Comparison of ENCODE assay signal across 29 cellular contexts in genomic region chr5:54378707-54379106, GRCh38.
"Had no signal": no experiment of that assay in that cellular context is flagged by ENCODE, and none has a peak within 500 bp of the region (broad histone marks: within the 10 kb centered on the region; RNA-seq: fewer than 3 reads in every experiment).

No MANE protein-coding gene starts in this region.

- H3K9me3 ChIP-seq: stomach, suprapubic skin, testis, thoracic aorta, thyroid gland, tibial artery, transverse colon, upper lobe of left lung, upper lobe of right lung, uterus, vagina had no signal

- DNase-seq: stimulated activated CD4-positive, alpha-beta T cell treated with anti-CD3 and anti-CD28 coated beads, Interleukin-2, amount 100 ng/mL, for 48 hours; stimulated activated CD4-positive, alpha-beta T cell treated with anti-CD3 and anti-CD28 coated beads, Interleukin-4, amount 100 ng/mL, for 1 hour; stimulated activated CD4-positive, alpha-beta T cell treated with anti-CD3 and anti-CD28 coated beads, Interleukin-4, amount 100 ng/mL, for 24 hours; stimulated activated CD4-positive, alpha-beta T cell treated with anti-CD3 and anti-CD28 coated beads, Interleukin-4, amount 100 ng/mL, for 4 hours; stimulated activated CD8-positive, alpha-beta memory T cell treated with anti-CD3 and anti-CD28 coated beads, Interleukin-4, amount 100 ng/mL, for 48 hours; stimulated activated naive B cell treated with anti-CD40 and anti-IgM and Interleukin-4, amounts not matched to agents 10 μg/mL and 1 μg/mL and 100 μg/mL, for 72 hours; stimulated activated naive CD4-positive, alpha-beta T cell; stimulated activated naive CD4-positive, alpha-beta T cell treated with Interleukin-2 at 50 U/mL for 16 hours; stimulated activated naive CD8-positive, alpha-beta T cell treated with anti-CD3 and anti-CD28 coated beads, Interleukin-15, amount 100 ng/mL, for 72 hours; stimulated activated naive CD8-positive, alpha-beta T cell treated with anti-CD3 and anti-CD28 coated beads, Interleukin-15, Interleukin-2, amounts not matched to agents 100 U/mL and 50 U/mL, for 24 hours; stomach; substantia nigra; testis; thyroid gland; tibial artery; transverse colon; trophoblast cell; upper lobe of right lung; uterus had no signal

- H3K4me3 Mint-ChIP-seq: stimulated activated effector memory CD8-positive, alpha-beta T cell treated with anti-CD3 and anti-CD28 coated beads, Interleukin-12 subunit alpha, Interleukin-12 subunit beta, amount 100 ng/mL, for 72 hours; stimulated activated memory B cell treated with anti-CD40 and anti-IgM and Interleukin-4, amounts not matched to agents 10 μg/mL and 1 μg/mL and 100 μg/mL, for 72 hours; stimulated activated naive B cell treated with anti-CD40 and anti-IgM and Interleukin-4, amounts not matched to agents 10 μg/mL and 1 μg/mL and 100 μg/mL, for 72 hours; stimulated activated naive CD8-positive, alpha-beta T cell treated with anti-CD3 and anti-CD28 coated beads, Interleukin-15, amount 100 ng/mL, for 72 hours; stimulated activated naive CD8-positive, alpha-beta T cell treated with anti-CD3 and anti-CD28 coated beads, Interleukin-15, Interleukin-2, amounts not matched to agents 100 ng/mL and 50 ng/mL, for 24 hours; type B pancreatic cell had no signal

- H3K27ac Mint-ChIP-seq: stimulated activated effector memory CD8-positive, alpha-beta T cell treated with anti-CD3 and anti-CD28 coated beads, Interleukin-12 subunit alpha, Interleukin-12 subunit beta, amount 100 ng/mL, for 72 hours; stimulated activated memory B cell treated with anti-CD40 and anti-IgM and Interleukin-4, amounts not matched to agents 10 μg/mL and 1 μg/mL and 100 μg/mL, for 72 hours; stimulated activated naive B cell treated with anti-CD40 and anti-IgM and Interleukin-4, amounts not matched to agents 10 μg/mL and 1 μg/mL and 100 μg/mL, for 72 hours; stimulated activated naive CD8-positive, alpha-beta T cell treated with anti-CD3 and anti-CD28 coated beads, Interleukin-15, amount 100 ng/mL, for 72 hours; stimulated activated naive CD8-positive, alpha-beta T cell treated with anti-CD3 and anti-CD28 coated beads, Interleukin-15, Interleukin-2, amounts not matched to agents 100 ng/mL and 50 ng/mL, for 24 hours; type B pancreatic cell had no signal

- H3K27me3 ChIP-seq: stomach, suprapubic skin, testis, thyroid gland, tibial artery, tibial nerve, transverse colon, upper lobe of left lung, upper lobe of right lung, uterus, vagina had no signal

- H3K36me3 Mint-ChIP-seq: stimulated activated effector memory CD8-positive, alpha-beta T cell treated with anti-CD3 and anti-CD28 coated beads, Interleukin-12 subunit alpha, Interleukin-12 subunit beta, amount 100 ng/mL, for 72 hours; stimulated activated memory B cell treated with anti-CD40 and anti-IgM and Interleukin-4, amounts not matched to agents 10 μg/mL and 1 μg/mL and 100 μg/mL, for 72 hours; stimulated activated naive B cell treated with anti-CD40 and anti-IgM and Interleukin-4, amounts not matched to agents 10 μg/mL and 1 μg/mL and 100 μg/mL, for 72 hours; type B pancreatic cell had no signal

- FAIRE-seq: urothelium cell line had no signal

- H3K27ac ChIP-seq: stomach, suprapubic skin, testis, thoracic aorta, thyroid gland, tibial artery, tibial nerve, transverse colon, upper lobe of left lung, upper lobe of right lung, uterus, vagina had no signal

- H3K4me1 ChIP-seq: testis, thyroid gland, tibial artery, upper lobe of left lung, upper lobe of right lung, uterus, vagina had no signal

- H3K4me1 Mint-ChIP-seq: stimulated activated effector memory CD8-positive, alpha-beta T cell treated with anti-CD3 and anti-CD28 coated beads, Interleukin-12 subunit alpha, Interleukin-12 subunit beta, amount 100 ng/mL, for 72 hours; stimulated activated memory B cell treated with anti-CD40 and anti-IgM and Interleukin-4, amounts not matched to agents 10 μg/mL and 1 μg/mL and 100 μg/mL, for 72 hours; stimulated activated naive B cell treated with anti-CD40 and anti-IgM and Interleukin-4, amounts not matched to agents 10 μg/mL and 1 μg/mL and 100 μg/mL, for 72 hours; stimulated activated naive CD8-positive, alpha-beta T cell treated with anti-CD3 and anti-CD28 coated beads, Interleukin-15, amount 100 ng/mL, for 72 hours had no signal

- H3K9me3 Mint-ChIP-seq: stimulated activated effector memory CD8-positive, alpha-beta T cell treated with anti-CD3 and anti-CD28 coated beads, Interleukin-12 subunit alpha, Interleukin-12 subunit beta, amount 100 ng/mL, for 72 hours; stimulated activated naive CD8-positive, alpha-beta T cell treated with anti-CD3 and anti-CD28 coated beads, Interleukin-15, Interleukin-2, amounts not matched to agents 100 ng/mL and 50 ng/mL, for 24 hours had no signal

- H3K36me3 ChIP-seq: stomach, suprapubic skin, thoracic aorta, thyroid gland, tibial artery, tibial nerve, transverse colon, upper lobe of left lung, upper lobe of right lung, uterus, vagina had no signal

- ATAC-seq: stimulated activated effector memory CD8-positive, alpha-beta T cell treated with anti-CD3 and anti-CD28 coated beads, Interleukin-12 subunit alpha, Interleukin-12 subunit beta, amount 100 ng/mL, for 72 hours; stimulated activated memory B cell treated with anti-CD40 and anti-IgM and Interleukin-4, amounts not matched to agents 10 μg/mL and 1 μg/mL and 100 μg/mL, for 72 hours; stimulated activated naive B cell treated with anti-CD40 and anti-IgM and Interleukin-4, amounts not matched to agents 10 μg/mL and 1 μg/mL and 100 μg/mL, for 72 hours; stimulated activated naive CD8-positive, alpha-beta T cell treated with anti-CD3 and anti-CD28 coated beads, Interleukin-15, amount 100 ng/mL, for 72 hours; stimulated activated naive CD8-positive, alpha-beta T cell treated with anti-CD3 and anti-CD28 coated beads, Interleukin-15, Interleukin-2, amounts not matched to agents 100 U/mL and 50 U/mL, for 24 hours; upper lobe of right lung had no signal

- H3K4me3 ChIP-seq: stomach, suprapubic skin, testis, thoracic aorta, thyroid gland, tibial artery, tibial nerve, transverse colon, upper lobe of left lung, upper lobe of right lung, uterus, vagina had no signal
